Comparison of ENCODE assay signal across 8 cellular contexts in genomic region chr1:36386262-36387140, GRCh38. TPM values are rescaled to one million over a fixed set of nuclear protein-coding genes. Genes with fewer than 3 reads are reported as not detected.
A peak's percentile ranks its signal among the peaks of the same experiment; 100 is the strongest.
DNase-seq lines count a peak whose midpoint lies in the region; ATAC-seq, FAIRE-seq and TF ChIP-seq lines count a peak whose summit lies in the region.

No MANE protein-coding gene starts in this region.

- H3K9me3 ChIP-seq in astrocyte (ENCODE audit: insufficient read depth, low read depth, low read length), result no peaks in the 10 kb centered on the region

- H3K27ac ChIP-seq in astrocyte (ENCODE audit: low read depth, low read length), result peak overlapping the region; percentile 100

- peaks cover 41% of the 10 kb centered on the region for H3K79me2 ChIP-seq in astrocyte (ENCODE audit: insufficient read depth, low read length)

- peaks cover 41% of the 10 kb centered on the region for H3K4me1 Mint-ChIP-seq in astrocyte (ENCODE audit: low read depth, unreplicated experiment)

- peak; percentile 78 for TF ChIP-seq POLR2A in GM10847 (IDR thresholded peaks at IDR 0.05; ENCODE audit: extremely low read depth, insufficient read length)

- H3K4me3 Mint-ChIP-seq in astrocyte (ENCODE audit: unreplicated experiment), result peak overlapping the region; percentile 87

- peaks cover 18% of the 10 kb centered on the region for H3K36me3 Mint-ChIP-seq in astrocyte (ENCODE audit: low read depth, unreplicated experiment)

- peaks cover 6% of the 10 kb centered on the region for H3K36me3 ChIP-seq in astrocyte (ENCODE audit: insufficient read depth, low read length)

- H2AFZ ChIP-seq in astrocyte (ENCODE audit: low read depth, low read length), result peak overlapping the region; percentile 15

- peak overlapping the region; percentile 100 for H3K27ac Mint-ChIP-seq in astrocyte (ENCODE audit: unreplicated experiment)

- H3K27me3 Mint-ChIP-seq in astrocyte (ENCODE audit: low read depth, unreplicated experiment), result no peaks in the 10 kb centered on the region

- no peaks in the 10 kb centered on the region for H3K9me3 Mint-ChIP-seq in astrocyte (ENCODE audit: unreplicated experiment)

- H3K9ac ChIP-seq in astrocyte (ENCODE audit: low read length), result peak overlapping the region; percentile 97

- ATAC-seq in HG02798 (IDR thresholded peaks at IDR 0.05; ENCODE audit: poor library complexity, unreplicated experiment), result peak; percentile 46
- no peak for ATAC-seq in GM18519 (IDR thresholded peaks at IDR 0.05; ENCODE audit: low FRiP score, unreplicated experiment)

- no peaks in the 10 kb centered on the region for H3K27me3 ChIP-seq in astrocyte (ENCODE audit: insufficient read depth, low read length)

- no peak for TF ChIP-seq CTCF in astrocyte (IDR thresholded peaks at IDR 0.05; ENCODE audit: insufficient read depth, low read depth, low read length)

- H3K4me2 ChIP-seq in astrocyte (ENCODE audit: low read length), result peak overlapping the region; percentile 99

- peaks cover 37% of the 10 kb centered on the region for H4K20me1 ChIP-seq in astrocyte (ENCODE audit: insufficient read depth, low read length)

- DNase-seq in NCI-H1694 (lab: John Stamatoyannopoulos, UW) (peak; percentile 64), T-helper 22 cell (ENCODE audit: low read depth) (peak; percentile 90), astrocyte (ENCODE audit: low read depth) (peak; percentile 100), hypothalamus (lab: John Stamatoyannopoulos, UW) (peak in 50 of 51 donors; percentile 24 to 96 (median 76)), retina (peak; percentile 83)

- H3K4me1 ChIP-seq in astrocyte (ENCODE audit: insufficient read depth, low read length), result peaks cover 28% of the 10 kb centered on the region

- H3K4me3 ChIP-seq in astrocyte (ENCODE audit: insufficient read depth, low read depth, low read length), result peak overlapping the region; percentile 77

- peak; percentile 96 for FAIRE-seq in astrocyte (lab: Jason Lieb, UNC)

RNA-seq across cellular contexts. Expression of gene STK40, which starts 0.8 kb away (rescaled TPM):
- 69.6 and 71.1 TPM in 2 replicates for total RNA-seq in astrocyte

RNA-seq across cellular contexts. Expression of gene LSM10, which starts 11.2 kb away (rescaled TPM):
- total RNA-seq in astrocyte, result 48.9 and 53.5 TPM in 2 replicates
